Comparison of ENCODE assay signal across 26 cellular contexts in the genomic region with DNA sequence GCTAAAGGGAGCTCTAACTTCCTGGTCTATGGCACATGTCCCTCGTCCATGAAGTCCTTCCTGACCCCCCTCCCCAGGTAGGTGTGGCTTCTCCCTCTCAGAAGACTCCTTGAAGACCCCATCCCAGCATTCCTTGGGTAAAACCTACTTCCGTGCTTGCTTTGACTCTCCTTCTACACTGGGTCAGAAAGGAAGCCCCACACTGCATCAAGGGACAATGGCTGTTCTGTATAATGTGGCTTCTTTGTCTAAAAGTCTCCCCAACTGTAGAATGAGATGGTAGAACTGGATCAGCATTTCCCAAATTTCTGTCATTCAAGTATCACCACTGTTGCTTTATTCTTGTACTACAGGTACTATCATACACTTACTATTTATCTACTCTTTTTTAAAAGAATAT. TPM values are rescaled to one million over a fixed set of nuclear protein-coding genes. Genes with fewer than 3 reads are reported as not detected.
"Had no signal": no experiment of that assay in that cellular context is flagged by ENCODE, and none has a peak within 500 bp of the region (broad histone marks: within the 10 kb centered on the region; RNA-seq: fewer than 3 reads in every experiment).

No MANE protein-coding gene starts in this region.

- H3K36me3 ChIP-seq: esophagus muscularis mucosa, gastrocnemius medialis, heart left ventricle, lower lobe of right lung, prostate gland, right atrium auricular region, suprapubic skin, uterus had no signal

- H3K4me3 ChIP-seq: esophagus muscularis mucosa, gastrocnemius medialis, heart left ventricle, lower lobe of right lung, prostate gland, right atrium auricular region, suprapubic skin, uterus had no signal

- H3K9me3 ChIP-seq: esophagus muscularis mucosa, gastrocnemius medialis, heart left ventricle, lower lobe of right lung, prostate gland, right atrium auricular region, suprapubic skin, uterus had no signal

- H3K27ac ChIP-seq: esophagus muscularis mucosa, gastrocnemius medialis, heart left ventricle, lower lobe of right lung, right atrium auricular region, suprapubic skin, uterus had no signal

- H3K4me1 ChIP-seq: prostate gland, uterus had no signal

- DNase-seq: activated CD4-positive, alpha-beta T cell treated with anti-CD3 and anti-CD28 coated beads, Interleukin-2, amount 10 ng/mL, durations not matched to agents 7 days and 5 days; activated CD4-positive, CD25-positive, alpha-beta regulatory T cell treated with anti-CD3 and anti-CD28 coated beads, Interleukin-2, amount 50 U/mL, for 72 hours; activated CD8-positive, alpha-beta T cell treated with anti-CD3 and anti-CD28 coated beads, Interleukin-2, amount 10 ng/mL, durations not matched to agents 7 days and 5 days; activated gamma-delta T cell; activated naive CD4-positive, alpha-beta T cell treated with anti-CD3 and anti-CD28 coated beads, Interleukin-2, amount 50 U/mL, for 16 hours; activated naive CD8-positive, alpha-beta T cell treated with anti-CD3 and anti-CD28 coated beads, Interleukin-2, amount 50 U/mL, for 24 hours; central memory CD4-positive, alpha-beta T cell; gastrocnemius medialis; heart left ventricle; islet precursor cell; left colon; lower lobe of right lung; naive B cell; stimulated activated CD4-positive, alpha-beta T cell treated with anti-CD3 and anti-CD28 coated beads, Interleukin-12 subunit alpha, Interleukin-12 subunit beta, amount 100 ng/mL, for 4 hours; stimulated activated naive CD8-positive, alpha-beta T cell treated with anti-CD3 and anti-CD28 coated beads, Interleukin-15, amount 100 ng/mL, for 72 hours; SW 1271; trophoblast cell; uterus had no signal

- H3K27me3 ChIP-seq: esophagus muscularis mucosa, gastrocnemius medialis, heart left ventricle, right atrium auricular region, suprapubic skin, uterus had no signal

RNA-seq across cellular contexts. Expression of a gene that starts 3.9 kb away (rescaled TPM):
- total RNA-seq: osteocyte had no signal

RNA-seq across cellular contexts. Expression of a gene that starts 26.1 kb away (rescaled TPM):
- total RNA-seq: activated CD4-positive, alpha-beta T cell treated with anti-CD3 and anti-CD28 coated beads, Interleukin-2, amount 10 ng/mL, durations not matched to agents 7 days and 5 days; dermis microvascular lymphatic vessel endothelial cell; mesenteric fat pad; osteocyte; right atrium auricular region; T-helper 2 cell treated with Interferon-gamma antibody and Interleukin-4, amounts not matched to agents 100 ng/mL and 5 ng/mL, for 36 hours had no signal
